In genomic region chr14:75429562-75429961, GRCh38 we compare ENCODE assay signal across 1 cellular context.
TF ChIP-seq lines count a peak whose summit lies in the region.

No MANE protein-coding gene starts in this region.

TF ChIP-seq in SK-N-SH, 30 proteins besides CTCF, POLR2A, EP300 and RAD21 (continued from another document):
- no peak for TF ChIP-seq ZBTB33 (IDR thresholded peaks at IDR 0.05; ENCODE audit: borderline replicate concordance, low read depth)
- no peak for TF ChIP-seq POLR2AphosphoS5 (IDR thresholded peaks at IDR 0.05; ENCODE audit: low read depth, low read length)
- no peak for TF ChIP-seq MEF2A (IDR thresholded peaks at IDR 0.05; ENCODE audit: borderline replicate concordance, low read depth)
- TF ChIP-seq RXRA (IDR thresholded peaks at IDR 0.05; ENCODE audit: borderline replicate concordance, low read depth) = no peak
